ENCODE assay signal across 1 cellular context in the genomic region with DNA sequence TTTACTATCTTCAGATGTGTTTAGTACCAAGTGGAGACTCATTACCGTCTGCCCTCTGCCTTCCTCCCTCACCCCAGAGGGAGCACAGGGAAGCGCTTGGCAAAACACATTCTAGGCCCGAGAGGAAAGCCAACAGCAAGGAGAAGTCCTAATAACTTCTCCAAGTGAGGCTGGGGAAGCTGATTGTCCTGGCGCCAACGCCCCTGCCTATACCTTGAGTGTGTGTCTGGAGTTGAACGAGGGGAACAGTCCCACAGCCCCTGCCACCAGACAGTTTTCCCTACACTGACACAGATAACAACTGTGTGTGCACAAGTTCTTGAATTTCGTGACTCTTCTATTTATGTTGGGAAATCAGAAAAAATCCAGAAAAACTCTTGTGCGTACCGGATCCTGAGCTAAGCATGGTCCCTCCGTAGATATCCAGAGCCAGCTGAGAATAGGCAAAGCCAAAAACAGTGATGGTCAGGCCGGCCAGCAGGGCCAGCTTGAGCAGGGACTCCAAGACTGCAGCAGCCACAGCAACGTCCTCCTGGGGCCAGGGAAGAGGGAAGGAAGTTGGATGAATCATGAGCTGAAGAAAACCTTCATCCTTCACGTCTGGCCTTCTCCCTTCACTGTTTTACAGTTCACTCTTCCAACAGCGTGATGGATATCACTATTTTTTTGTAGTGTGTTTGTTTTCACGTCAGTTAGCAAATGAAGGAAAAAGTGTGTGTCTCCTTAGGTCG.
A peak's percentile ranks its signal among the peaks of the same experiment; 100 is the strongest.
TF ChIP-seq lines count a peak whose summit lies in the region.

No MANE protein-coding gene starts in this region.

TF ChIP-seq in endothelial cell of umbilical vein, 7 proteins besides CTCF, POLR2A, EP300 and RAD21:
- peak; percentile 33 for TF ChIP-seq POLR2AphosphoS5 (IDR thresholded peaks at IDR 0.05; ENCODE audit: insufficient read depth, low read depth, low read length)
- no peak for TF ChIP-seq MYC (IDR thresholded peaks at IDR 0.05; ENCODE audit: low read depth, low read length)
- peak; percentile 61 for TF ChIP-seq FOS (IDR thresholded peaks at IDR 0.05; ENCODE audit: borderline replicate concordance, insufficient read depth, low read length)
